In the genomic region with DNA sequence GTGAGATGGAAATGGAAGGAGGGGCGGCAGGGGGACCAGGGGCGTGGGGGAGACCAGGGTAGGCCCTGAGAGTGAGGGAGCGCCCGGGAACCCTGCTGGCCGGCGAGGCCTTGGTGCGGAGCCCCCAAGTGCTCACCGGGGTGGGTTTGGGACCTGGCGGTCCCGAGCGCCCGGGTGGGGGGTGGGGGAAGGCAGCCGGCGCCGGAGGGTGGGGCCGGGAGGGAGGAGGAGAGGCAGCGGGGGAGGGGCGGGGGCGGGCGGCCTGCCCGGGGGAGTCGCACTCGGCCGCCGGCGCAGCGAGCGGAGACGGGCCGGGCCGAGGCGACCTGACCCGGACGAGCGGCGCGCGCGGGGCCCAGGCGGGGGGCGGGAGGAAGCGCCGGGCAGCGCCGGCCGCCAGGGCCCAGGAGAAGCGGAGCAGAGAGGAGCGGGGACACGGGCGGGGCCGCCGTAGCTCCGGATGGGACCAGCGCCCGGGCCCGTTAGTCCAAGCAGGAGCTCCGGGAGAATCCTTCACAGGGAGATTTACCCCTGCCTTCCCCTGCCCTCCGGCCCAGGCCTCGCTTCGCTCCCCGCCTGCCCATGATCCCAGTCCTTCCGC, we compare ENCODE assay signal across 8 cellular contexts.
DNase-seq lines count a peak whose midpoint lies in the region; ATAC-seq lines count a peak whose summit lies in the region.

A gene (plus strand): TSS at position 271 of the 601 bp plus-strand sequence. CDS start 818 bp downstream, outside the sequence.

- no peak for ATAC-seq in HG02678 (IDR thresholded peaks at IDR 0.05; ENCODE audit: unreplicated experiment)

- peak; percentile 49 for DNase-seq in EL
- DNase-seq in amniotic stem cell (lab: John Stamatoyannopoulos, UW) = peak; percentile 24
- peak; percentile 54 for DNase-seq in hepatic stellate cell (ENCODE audit: low spot score)
- peak; percentile 62 for DNase-seq in retina
- no peak for DNase-seq in DMS79 (lab: John Stamatoyannopoulos, UW)
- DNase-seq in stimulated activated CD4-positive, alpha-beta T cell treated with anti-CD3 and anti-CD28 coated beads, Interleukin-2, amount 100 ng/mL, for 48 hours = no peak
- DNase-seq in SW480 (ENCODE audit: low spot score) = no peak

Comparison
In these comparisons a context has a peak if more than half of its experiments do, and no peak if none do; other contexts are left out.
1. DNase-seq: peak in EL (single experiment), amniotic stem cell (single experiment), hepatic stellate cell (single experiment) and retina (single experiment); none in DMS79 (single experiment), stimulated activated CD4-positive, alpha-beta T cell treated with anti-CD3 and anti-CD28 coated beads, Interleukin-2, amount 100 ng/mL, for 48 hours (0 of 2) and SW480 (single experiment).